ENCODE assay signal across 15 cellular contexts in the genomic region with DNA sequence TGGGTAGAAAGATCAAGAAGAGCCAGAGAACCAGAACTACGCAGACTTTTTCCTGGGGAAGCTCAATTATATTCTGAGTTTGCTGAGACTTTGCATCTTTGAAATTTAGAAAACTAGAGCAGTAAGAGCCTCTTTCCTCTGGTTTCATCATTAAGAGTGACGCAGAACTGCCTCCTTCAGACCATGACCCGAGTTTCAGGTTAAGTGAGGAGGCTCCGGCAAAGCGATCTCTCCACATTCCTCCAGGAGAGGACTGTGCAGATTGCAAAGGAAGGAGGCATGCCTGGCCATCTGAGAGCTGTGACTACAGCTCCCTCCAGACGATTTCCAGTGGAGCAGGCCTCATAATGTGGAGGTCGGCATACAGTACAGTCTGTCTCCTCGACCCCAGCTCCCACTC.
"Had no signal": no experiment of that assay in that cellular context is flagged by ENCODE, and none has a peak within 500 bp of the region (broad histone marks: within the 10 kb centered on the region; RNA-seq: fewer than 3 reads in every experiment).

No MANE protein-coding gene starts in this region.

- H3K27me3 ChIP-seq: brain microvascular endothelial cell had no signal

- H3K27ac ChIP-seq: brain microvascular endothelial cell, dorsolateral prefrontal cortex, prostate gland, sigmoid colon, suprapubic skin, VCaP had no signal

- FAIRE-seq: islet of Langerhans had no signal

- H3K4me3 ChIP-seq: dorsolateral prefrontal cortex, prostate gland, sigmoid colon, suprapubic skin had no signal

- DNase-seq: activated CD4-positive, alpha-beta memory T cell treated with anti-CD3 and anti-CD28 coated beads, Interleukin-2, amount 10 ng/mL, durations not matched to agents 7 days and 5 days; activated gamma-delta T cell; activated T-cell treated with anti-CD3 and anti-CD28 coated beads, Interleukin-2, amount 50 U/mL, for 48 hours; brain microvascular endothelial cell; dorsolateral prefrontal cortex; foreskin fibroblast; left ventricle myocardium superior; midbrain; sigmoid colon; stimulated activated CD4-positive, alpha-beta T cell treated with anti-CD3 and anti-CD28 coated beads, Interleukin-2, amount 100 ng/mL, for 48 hours; stimulated activated naive CD8-positive, alpha-beta T cell treated with anti-CD3 and anti-CD28 coated beads, Interleukin-15, Interleukin-2, amounts not matched to agents 100 U/mL and 50 U/mL, for 24 hours had no signal

- H3K36me3 ChIP-seq: brain microvascular endothelial cell, prostate gland, sigmoid colon, suprapubic skin had no signal

- ATAC-seq: left ventricle myocardium superior; stimulated activated naive CD8-positive, alpha-beta T cell treated with anti-CD3 and anti-CD28 coated beads, Interleukin-15, Interleukin-2, amounts not matched to agents 100 U/mL and 50 U/mL, for 24 hours had no signal

- H3K9me3 ChIP-seq: prostate gland, sigmoid colon, suprapubic skin had no signal
